9 cellular contexts compared by ENCODE assay signal in genomic region chr1:157994704-157995540, GRCh38. TPM values are rescaled to one million over a fixed set of nuclear protein-coding genes. Genes with fewer than 3 reads are reported as not detected.
DNase-seq lines count a peak whose midpoint lies in the region; ATAC-seq, FAIRE-seq and TF ChIP-seq lines count a peak whose summit lies in the region.
"Had no signal": no experiment of that assay in that cellular context is flagged by ENCODE, and none has a peak within 500 bp of the region (broad histone marks: within the 10 kb centered on the region; RNA-seq: fewer than 3 reads in every experiment).

No MANE protein-coding gene starts in this region.

- H3K9ac ChIP-seq in H1 (replicated peaks in 1 of 4; ENCODE audit: extremely low read depth in 1 of 4, low read depth in 3 of 4, low read length in 3 of 4): peak overlapping the region in 1 of 4 experiments; percentile 44; a peak in 2 of 7 replicates

- H2BK15ac ChIP-seq in H1 (ENCODE audit: low read length): peak overlapping the region; percentile 100

- FAIRE-seq in H1 (lab: Jason Lieb, UNC): peak; percentile 36

- H4K91ac ChIP-seq in H1 (replicated peaks; ENCODE audit: insufficient read length, low read length): peak overlapping the region; percentile 50

- H3K18ac ChIP-seq in H1 (ENCODE audit: extremely low read depth, low read length): 0 out of 2 replicates have a peak overlapping the region, but pooled peaks have one; percentile 54

- TF ChIP-seq RAD21 in H1 (IDR thresholded peaks at IDR 0.05 in 1 of 2, conservative IDR thresholded peaks at IDR 0.05 in 1 of 2; ENCODE audit: low read depth in 2 of 2, low read length in 2 of 2): no peak

- H4K8ac ChIP-seq in H1 (ENCODE audit: extremely low read depth, insufficient read depth, low read length): no peak overlapping the region

- H4K5ac ChIP-seq in H1 (ENCODE audit: insufficient read length, low read depth, low read length): no peak overlapping the region

- H3K4me3 ChIP-seq in heart right ventricle (peak overlapping the region; percentile 61 to 98 (median 85)), H1 (ENCODE audit: extremely low read depth in 1 of 4, insufficient read depth in 2 of 4, low read depth in 3 of 4, low read length in 4 of 4) (peak overlapping the region; percentile 17 to 99 (median 45); a peak in 4 of 8 replicates), muscle layer of duodenum (ENCODE audit: low read depth in 1 of 2, low read length in 2 of 2) (peak overlapping the region; percentile 53 to 86), aorta (ENCODE audit: low read length in 2 of 2) (peak overlapping the region; percentile 99 to 100)

- H3K79me2 ChIP-seq in H1 (ENCODE audit: control insufficient read depth in 1 of 2, insufficient read depth in 2 of 2, low read length in 2 of 2): peaks cover 11 to 62% of the 10 kb centered on the region in 2 experiments; a peak in 3 of 4 replicates

- H3K4me2 ChIP-seq in H1 (ENCODE audit: insufficient read depth in 1 of 2, low read depth in 2 of 2, low read length in 2 of 2): peak overlapping the region; percentile 85 to 91

- peaks cover 7 to 58% (median 20%) of the 10 kb centered on the region in 9 donors for H3K4me1 ChIP-seq in heart right ventricle
- H3K4me1 ChIP-seq in H1 (replicated peaks in 1 of 4; ENCODE audit: control insufficient read depth in 3 of 4, insufficient read depth in 4 of 4, low read length in 3 of 4): peaks cover 16 to 32% (median 22%) of the 10 kb centered on the region in 4 experiments
- H3K4me1 ChIP-seq in muscle layer of duodenum (ENCODE audit: control insufficient read depth in 1 of 2, insufficient read depth in 2 of 2, low read length in 2 of 2): peaks cover 7 to 40% of the 10 kb centered on the region in 2 donors
- H3K4me1 ChIP-seq in aorta (ENCODE audit: control insufficient read depth in 1 of 2, insufficient read depth in 2 of 2, low read length in 2 of 2): peaks cover 0 to 2% of the 10 kb centered on the region in 2 donors

- H3K27me3 ChIP-seq in heart right ventricle (peaks cover 0 to 31% (median 4%) of the 10 kb centered on the region in 7 donors), H1 (replicated peaks in 1 of 4; ENCODE audit: control insufficient read depth in 3 of 4, extremely low read depth in 1 of 4, insufficient read depth in 3 of 4, low read length in 3 of 4) (peaks cover 0 to 5% (median 0%) of the 10 kb centered on the region in 4 experiments; a peak in 3 of 7 replicates), muscle layer of duodenum (ENCODE audit: low read depth, low read length) (no peaks in the 10 kb centered on the region), aorta (ENCODE audit: control insufficient read depth in 1 of 2, insufficient read depth in 2 of 2, low read length in 1 of 2) (no peaks in the 10 kb centered on the region)

- TF ChIP-seq EP300 in H1 (IDR thresholded peaks at IDR 0.05; ENCODE audit: borderline replicate concordance in 1 of 2, low read depth in 2 of 2, low read length in 2 of 2): no peak

- POLR2A ChIA-PET in H1 (lab: Charles Lee; ENCODE audit: partially characterized antibody): interaction anchor here (0.7 to 7.8 kb wide), 9 partner anchors 15 to 130 kb away, joined by 3 to 94 read pairs (median 6); no protein-coding TSS in a partner anchor

- no peak for TF ChIP-seq POLR2A in H1 (IDR thresholded peaks at IDR 0.05; ENCODE audit: control extremely low read depth in 1 of 2, low read depth in 2 of 2, low read length in 2 of 2)

- DNase-seq in heart right ventricle (peak in 1 of 2 donors; percentile 27), Right ventricle myocardium superior (no peak), H1 (ENCODE audit: low read depth in 1 of 2, low spot score in 2 of 2) (no peak), aorta (peak; percentile 75 to 88), posterior cingulate gyrus (no peak), NCI-H2227 (lab: John Stamatoyannopoulos, UW; ENCODE audit: unreplicated experiment) (no peak)
- DNase-seq in effector CD8-positive, alpha-beta T cell (lab: John Stamatoyannopoulos, UW): no peak
- DNase-seq: CD4-positive, CD25-positive, alpha-beta regulatory T cell had no signal

- H2BK20ac ChIP-seq in H1 (ENCODE audit: low read length): peak overlapping the region; percentile 55; the same call in 1 of the 2 replicates

- H3K9me3 ChIP-seq in heart right ventricle: no peaks in the 10 kb centered on the region
- H3K9me3 ChIP-seq in H1 (ENCODE audit: insufficient read depth in 2 of 2, low read depth in 1 of 2, low read length in 1 of 2): no peaks in the 10 kb centered on the region
- no peaks in the 10 kb centered on the region for H3K9me3 ChIP-seq in muscle layer of duodenum (ENCODE audit: control insufficient read depth in 1 of 2, low read length in 2 of 2)
- H3K9me3 ChIP-seq in aorta (ENCODE audit: control insufficient read depth, low read length): no peaks in the 10 kb centered on the region

- H3K27ac ChIP-seq in heart right ventricle (peak overlapping the region in 9 of 10 donors; percentile 13 to 94 (median 89)), H1 (ENCODE audit: low read depth, low read length) (0 out of 2 replicates have a peak overlapping the region, but pooled peaks have one; percentile 53), muscle layer of duodenum (ENCODE audit: low read length) (peak overlapping the region; percentile 61), aorta (ENCODE audit: low read depth in 1 of 2, low read length in 2 of 2) (peak overlapping the region; percentile 59 to 75)

- no peak overlapping the region for H3K56ac ChIP-seq in H1 (replicated peaks; ENCODE audit: insufficient read length, low read depth, low read length)

- WGBS in heart right ventricle, 2 donors: 38 to 50% methylated on average over 13 of the region's 13 CpGs
- 59% methylated on average over 13 of the region's 13 CpGs; no CpG with 5 or more reads in 1 of the 2 experiments for WGBS in H1 (ENCODE audit: extremely low coverage in 1 of 2, insufficient coverage in 1 of 2, insufficient read length in 1 of 2, insufficient replicate concordance in 2 of 2, low coverage in 1 of 2, low lambda C conversion rate in 2 of 2, missing lambda C conversion rate in 1 of 2), 2 experiments
- 1 to 5% methylated on average over 13 of the region's 13 CpGs for WGBS in aorta, 2 donors

- no peak overlapping the region for H2AFZ ChIP-seq in H1 (ENCODE audit: low read length)

- no peak overlapping the region for H2BK120ac ChIP-seq in H1 (replicated peaks; ENCODE audit: low read depth, low read length)

- intact Hi-C loops in heart right ventricle (cut with DNase I): loop anchor here in 8 of 10 donors (5.0 to 10.0 kb wide), 7 partner anchors 37 to 130 kb away; a partner anchor contains a TSS
- intact Hi-C loops in Right ventricle myocardium superior (cut with DNase I): loop anchor here (5.0 kb wide), 1 partner anchor 42 kb away; no protein-coding TSS in a partner anchor
- intact Hi-C loops in aorta (cut with DNase I): loop anchor here in 1 of 2 donors (5.0 kb wide), 1 partner anchor 117 kb away; no protein-coding TSS in a partner anchor
- intact Hi-C loops in posterior cingulate gyrus (cut with DNase I): loop anchor here (5.0 kb wide), 1 partner anchor 92 kb away; no protein-coding TSS in a partner anchor

- no peak overlapping the region for H3K14ac ChIP-seq in H1 (ENCODE audit: insufficient read length)

- peak overlapping the region; percentile 67 for H2BK5ac ChIP-seq in H1 (ENCODE audit: low read depth, low read length)

- peak overlapping the region; percentile 64 for H2BK12ac ChIP-seq in H1 (ENCODE audit: low read depth, low read length)

- CTCF ChIA-PET in H1 (lab: Charles Lee; ENCODE audit: partially characterized antibody): interaction anchor here (0.6 to 53.4 kb wide), 14 partner anchors 24 to 1854 kb away, joined by 3 to 2918 read pairs (median 40); a partner anchor contains a TSS

- peaks cover 12% of the 10 kb centered on the region for H3K79me1 ChIP-seq in H1 (ENCODE audit: low read depth, low read length)

- no peak for TF ChIP-seq CTCF in heart right ventricle (IDR thresholded peaks at IDR 0.05)
- TF ChIP-seq CTCF in H1 (IDR thresholded peaks at IDR 0.05; ENCODE audit: control extremely low read depth in 1 of 3, insufficient read depth in 1 of 3, low read depth in 1 of 3, low read length in 3 of 3): no peak

- ATAC-seq in heart right ventricle: peak in 3 of 8 donors; percentile 2 to 38 (median 7)
- ATAC-seq in Right ventricle myocardium superior (ENCODE audit: poor library complexity): no peak
- peak; percentile 59 for ATAC-seq in aorta (ENCODE audit: low FRiP score)

- H3K36me3 ChIP-seq in heart right ventricle: no peaks in the 10 kb centered on the region
- H3K36me3 ChIP-seq in H1 (ENCODE audit: control insufficient read depth in 2 of 4, insufficient read depth in 4 of 4, low read length in 3 of 4): no peaks in the 10 kb centered on the region; a peak in 1 of 8 replicates
- H3K36me3 ChIP-seq in muscle layer of duodenum (ENCODE audit: control insufficient read depth in 1 of 2, insufficient read depth in 2 of 2, low read length in 2 of 2): no peaks in the 10 kb centered on the region
- no peaks in the 10 kb centered on the region for H3K36me3 ChIP-seq in aorta (ENCODE audit: control insufficient read depth in 1 of 2, insufficient read depth in 2 of 2, low read length in 1 of 2)

- H2AK5ac ChIP-seq in H1 (ENCODE audit: low read depth, low read length): peak overlapping the region; percentile 91; the same call in 1 of the 2 replicates

- H3K4ac ChIP-seq in H1 (replicated peaks; ENCODE audit: insufficient read length, low read depth, low read length): peak overlapping the region; percentile 40

- H4K20me1 ChIP-seq in H1 (replicated peaks in 1 of 2; ENCODE audit: control insufficient read depth in 1 of 2, insufficient read depth in 2 of 2, low read length in 2 of 2): no peaks in the 10 kb centered on the region

- H3K23me2 ChIP-seq in H1 (ENCODE audit: low read depth, low read length): peaks cover 8% of the 10 kb centered on the region

- no peak overlapping the region for H3K23ac ChIP-seq in H1 (ENCODE audit: insufficient read length)

TF ChIP-seq in H1, 55 proteins besides CTCF, POLR2A, EP300 and RAD21 (continues in another document):
- TF ChIP-seq GTF2F1 (IDR thresholded peaks at IDR 0.05; ENCODE audit: borderline replicate concordance, low read depth, low read length) (no peak), SIN3A (conservative IDR thresholded peaks at IDR 0.05 in 1 of 2, IDR thresholded peaks at IDR 0.05 in 1 of 2; ENCODE audit: low read depth in 1 of 2, low read length in 2 of 2) (no peak)

RNA-seq across cellular contexts. Expression of gene KIRREL1, which starts 1.5 kb away (rescaled TPM):
- total RNA-seq in heart right ventricle (10 to 100 TPM in 3 of 10 donors, 1 to 10 TPM in 7; 4.7 to 14.7 (median 7.5) TPM), Right ventricle myocardium superior (9.5 TPM), aorta (100 to 1,000 TPM in 1 of 2 donors, 10 to 100 TPM in 1; 96.7 to 102 TPM)
- polyA plus RNA-seq in heart right ventricle (1 to 10 TPM; 4.1 to 4.5 TPM), H1 (2011; rRNA removed) (14.2 and 22.9 TPM in 2 replicates), aorta (10 to 100 TPM; 15.3 to 41.5 TPM)
- total RNA-seq in H1 (2021; fragmentation: NEBNext Ultra II Directional; extraction: Animal tissue kit (Norgen Biotek cat#: 25700)): 39.0 and 41.8 TPM in 2 replicates
- polyA plus RNA-seq in H1 (2011; cell fraction: cytosol; rRNA removed): 12.9 TPM
- polyA plus RNA-seq in H1 (2011; cell fraction: nucleus; rRNA removed): 36.8 TPM
- polyA plus RNA-seq in H1 (2012, experiment 1 of 2): 19.9 to 26.0 TPM (median 24.2 TPM) in 4 replicates
- polyA plus RNA-seq in H1 (2012, experiment 2 of 2): 13.6 TPM
- polyA plus RNA-seq in H1 (2013, experiment 1 of 2): 25.7 TPM
- polyA plus RNA-seq in H1 (2013, experiment 2 of 2): 28.4 TPM
- 27.1 and 34.3 TPM in 2 replicates for polyA minus RNA-seq in H1 (2011; rRNA and poly(A)+ RNA removed)
- 19.2 TPM for polyA minus RNA-seq in H1 (2011; cell fraction: cytosol; rRNA and poly(A)+ RNA removed)
- 21.7 TPM for polyA minus RNA-seq in H1 (2011; cell fraction: nucleus; rRNA and poly(A)+ RNA removed)
- total RNA-seq: CD4-positive, CD25-positive, alpha-beta regulatory T cell had no signal
- polyA plus RNA-seq: CD4-positive, CD25-positive, alpha-beta regulatory T cell had no signal

Comparison
In these comparisons a context has a peak if more than half of its experiments do, and no peak if none do; other contexts are left out.
1. DNase-seq: peak in aorta (2 of 2); none in Right ventricle myocardium superior (single experiment), H1 (0 of 2), posterior cingulate gyrus (0 of 10), effector CD8-positive, alpha-beta T cell (single experiment) and NCI-H2227 (single experiment).
2. H3K4me3 ChIP-seq: peak in every context shown above with its lines; median percentile 100 in aorta; 85 in heart right ventricle; 70 in muscle layer of duodenum; 45 in H1.
3. Peak in every context shown above with its lines, with median percentiles within 50 percentile points of each other: H3K27ac ChIP-seq.